ENCODE assay signal across 26 cellular contexts in the genomic region with DNA sequence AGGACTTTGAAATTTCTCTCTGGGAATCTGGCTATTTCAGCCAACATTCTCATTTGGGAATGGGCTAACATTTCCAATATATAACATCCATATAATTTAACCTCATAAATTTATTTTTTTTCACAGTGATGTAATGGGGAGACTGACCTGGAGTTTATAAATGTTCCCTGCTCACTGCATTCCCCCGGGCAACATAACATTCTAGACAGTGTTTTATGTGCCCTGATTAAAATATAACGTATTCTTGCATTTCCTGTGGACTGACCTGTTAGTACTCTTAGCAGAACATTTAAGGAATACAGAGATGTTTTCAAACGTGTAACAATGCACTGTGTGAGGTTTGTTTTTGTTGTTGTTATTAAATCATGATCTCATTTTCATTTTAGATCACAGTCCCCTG. TPM values are rescaled to one million over a fixed set of nuclear protein-coding genes. Genes with fewer than 3 reads are reported as not detected.
DNase-seq lines count a peak whose midpoint lies in the region; ATAC-seq and TF ChIP-seq lines count a peak whose summit lies in the region.
"Had no signal": no experiment of that assay in that cellular context is flagged by ENCODE, and none has a peak within 500 bp of the region (broad histone marks: within the 10 kb centered on the region; RNA-seq: fewer than 3 reads in every experiment).

No MANE protein-coding gene starts in this region.

- 0 out of 2 replicates have a peak, but pooled peaks cover 3% of the 10 kb centered on the region for H3K9me2 ChIP-seq in GM23338 (ENCODE audit: insufficient read depth)

- peak overlapping the region; percentile 16; the same call in 1 of the 2 replicates for H2AFZ ChIP-seq in GM23338

- H3K79me2 ChIP-seq in GM23338 (replicated peaks; ENCODE audit: insufficient read depth), result no peaks in the 10 kb centered on the region

- H3K4me3 ChIP-seq in GM23338 (no peak overlapping the region), gastroesophageal sphincter (no peak overlapping the region), sigmoid colon (no peak overlapping the region)
- H3K4me3 ChIP-seq: dorsolateral prefrontal cortex, mucosa of descending colon had no signal

- H3K9me3 Mint-ChIP-seq in CD4-positive, alpha-beta T cell, result no peaks in the 10 kb centered on the region
- no peaks in the 10 kb centered on the region for H3K9me3 Mint-ChIP-seq in GM23338

- no peak overlapping the region for H3K4me3 Mint-ChIP-seq in CD4-positive, alpha-beta T cell
- no peak overlapping the region for H3K4me3 Mint-ChIP-seq in GM23338
- H3K4me3 Mint-ChIP-seq: CD4-positive, CD25-positive, alpha-beta regulatory T cell had no signal

- no peak overlapping the region for H3K4me2 ChIP-seq in GM23338

- peak overlapping the region; percentile 8 for H3K27ac Mint-ChIP-seq in CD4-positive, alpha-beta T cell
- H3K27ac Mint-ChIP-seq in GM23338, result 0 out of 2 replicates have a peak overlapping the region, but pooled peaks have one; percentile 15
- H3K27ac Mint-ChIP-seq: CD4-positive, CD25-positive, alpha-beta regulatory T cell had no signal

- POLR2A ChIA-PET in CD4-positive, alpha-beta T cell (lab: Charles Lee), result interaction anchor here (1.0 to 2.0 kb wide), 3 partner anchors 9 to 22 kb away, joined by 3 to 8 read pairs (median 7); no protein-coding TSS in a partner anchor

- H3K27me3 ChIP-seq in CD4-positive, alpha-beta T cell (ENCODE audit: control insufficient read depth, insufficient read depth, low read length), result no peaks in the 10 kb centered on the region
- H3K27me3 ChIP-seq in GM23338 (ENCODE audit: insufficient read depth), result no peaks in the 10 kb centered on the region
- peaks cover 4% of the 10 kb centered on the region for H3K27me3 ChIP-seq in gastroesophageal sphincter
- no peaks in the 10 kb centered on the region for H3K27me3 ChIP-seq in sigmoid colon

- DNase-seq in CD4-positive, alpha-beta T cell, result no peak
- DNase-seq in GM23338 (ENCODE audit: low spot score), result no peak
- DNase-seq in sigmoid colon, result no peak
- no peak for DNase-seq in LoVo (ENCODE audit: low spot score)
- no peak for DNase-seq in MV-4-11 (lab: John Stamatoyannopoulos, UW)
- DNase-seq in HPDE6-E6E7 (ENCODE audit: extremely low spot score), result no peak
- DNase-seq: activated CD4-positive, alpha-beta T cell treated with anti-CD3 and anti-CD28 coated beads for 1 hour; activated naive CD4-positive, alpha-beta T cell; activated T-cell treated with anti-CD3 and anti-CD28 coated beads, Interleukin-2, amount 50 U/mL, for 48 hours; aorta; CD4-positive, CD25-positive, alpha-beta regulatory T cell; DMS 273 treated with DMSO at 0.1 percent for 48 hours; dorsolateral prefrontal cortex; Kasumi-1; left ventricle myocardium superior; mucosa of descending colon; NCI-H1048; NCI-H187 treated with DMSO at 0.1 percent for 48 hours; NCI-H69; small intestine; stimulated activated CD4-positive, alpha-beta T cell treated with anti-CD3 and anti-CD28 coated beads, Interleukin-2, amount 100 ng/mL, for 24 hours had no signal

- H3K36me3 Mint-ChIP-seq in CD4-positive, alpha-beta T cell (ENCODE audit: low read depth), result no peaks in the 10 kb centered on the region
- no peaks in the 10 kb centered on the region for H3K36me3 Mint-ChIP-seq in GM23338 (ENCODE audit: low read depth)
- H3K36me3 Mint-ChIP-seq: CD4-positive, CD25-positive, alpha-beta regulatory T cell had no signal

- WGBS in gastroesophageal sphincter (ENCODE audit: low coverage in 1 of 2), 2 donors, result 13 to 15% methylated on average over 3 of the region's 3 CpGs
- 15 to 29% methylated on average over 3 of the region's 3 CpGs for WGBS in sigmoid colon, 2 donors

- H3K36me3 ChIP-seq in GM23338 (ENCODE audit: insufficient read depth) (no peaks in the 10 kb centered on the region), gastroesophageal sphincter (no peaks in the 10 kb centered on the region), sigmoid colon (no peaks in the 10 kb centered on the region)

- H3K4me1 ChIP-seq in GM23338 (ENCODE audit: insufficient read depth) (peaks cover 5% of the 10 kb centered on the region), gastroesophageal sphincter (no peaks in the 10 kb centered on the region), sigmoid colon (peaks cover 0 to 21% (median 9%) of the 10 kb centered on the region in 4 donors)

- no peak for TF ChIP-seq POLR2A in gastroesophageal sphincter (IDR thresholded peaks at IDR 0.05)
- no peak for TF ChIP-seq POLR2A in sigmoid colon (IDR thresholded peaks at IDR 0.05)

- H3K9me3 ChIP-seq in CD4-positive, alpha-beta T cell (ENCODE audit: control insufficient read depth, low read length), result no peaks in the 10 kb centered on the region
- H3K9me3 ChIP-seq in gastroesophageal sphincter (no peaks in the 10 kb centered on the region), sigmoid colon (no peaks in the 10 kb centered on the region)
- H3K9me3 ChIP-seq: mucosa of descending colon had no signal

- no peaks in the 10 kb centered on the region for H3F3A ChIP-seq in GM23338 (replicated peaks; ENCODE audit: low read depth)

- ATAC-seq in CD4-positive, alpha-beta T cell (ENCODE audit: poor library complexity), result no peak
- ATAC-seq in GM23338 (no peak), gastroesophageal sphincter (peak; percentile 46)
- ATAC-seq: HCT116, HepG2, left ventricle myocardium superior, mucosa of descending colon had no signal

- H4K20me1 ChIP-seq in GM23338 (replicated peaks; ENCODE audit: insufficient read depth), result no peaks in the 10 kb centered on the region

- TF ChIP-seq CTCF in CD4-positive, alpha-beta T cell (IDR thresholded peaks at IDR 0.05), result no peak
- TF ChIP-seq CTCF in GM23338 (conservative IDR thresholded peaks at IDR 0.05; ENCODE audit: low read depth in 2 of 2), result no peak
- no peak for TF ChIP-seq CTCF in gastroesophageal sphincter (IDR thresholded peaks at IDR 0.05)
- TF ChIP-seq CTCF in sigmoid colon (IDR thresholded peaks at IDR 0.05), result no peak

- H3K27ac ChIP-seq in CD4-positive, alpha-beta T cell (ENCODE audit: low read depth, low read length), result no peak overlapping the region
- H3K27ac ChIP-seq in GM23338 (ENCODE audit: low read depth) (no peak overlapping the region), gastroesophageal sphincter (peak overlapping the region in 3 of 4 donors; percentile 11 to 51 (median 39)), sigmoid colon (peak overlapping the region in 3 of 4 donors; percentile 19 to 49 (median 44))
- H3K27ac ChIP-seq: dorsolateral prefrontal cortex, RWPE1 had no signal

- CTCF ChIA-PET in CD4-positive, alpha-beta T cell (lab: Charles Lee), result no interaction called here

- H3K4me1 Mint-ChIP-seq in CD4-positive, alpha-beta T cell (ENCODE audit: low read depth), result peaks cover 19% of the 10 kb centered on the region
- H3K4me1 Mint-ChIP-seq in GM23338, result peaks cover 3% of the 10 kb centered on the region; the same call in 1 of the 3 replicates

- intact Hi-C loops in CD4-positive, alpha-beta T cell (cut with DNase I, micrococcal nuclease), result no loop called here
- intact Hi-C loops in sigmoid colon (cut with DNase I), result no loop called here

- no peaks in the 10 kb centered on the region for H3K27me3 Mint-ChIP-seq in CD4-positive, alpha-beta T cell
- peaks cover 4% of the 10 kb centered on the region for H3K27me3 Mint-ChIP-seq in GM23338 (ENCODE audit: insufficient read depth, low read depth, poor library complexity)
- H3K27me3 Mint-ChIP-seq: CD4-positive, CD25-positive, alpha-beta regulatory T cell; progenitor cell of endocrine pancreas had no signal

- no peak for TF ChIP-seq EP300 in gastroesophageal sphincter (IDR thresholded peaks at IDR 0.05)
- TF ChIP-seq EP300 in sigmoid colon (IDR thresholded peaks at IDR 0.05), result no peak

TF ChIP-seq in GM23338, 12 proteins besides CTCF, POLR2A, EP300 and RAD21 (continues in another document):
- TF ChIP-seq POLR2AphosphoS5 (IDR thresholded peaks at IDR 0.05; ENCODE audit: low read depth), result no peak

RNA-seq across cellular contexts. Expression of a gene that starts 20.9 kb away (rescaled TPM):
- 10 to 100 TPM; 26.1 to 27.4 TPM for total RNA-seq in CD4-positive, alpha-beta T cell
- 0.49 and 0.89 TPM in 2 replicates for total RNA-seq in GM23338 (2014; rRNA removed; shearing (Covaris generic))
- polyA plus RNA-seq in GM23338 (2016; fragmentation: Nextera tagmentation; extraction: Ambion mirVana), result 0.54 and 1.3 TPM in 2 replicates
- 10 to 100 TPM in 3 of 4 donors, 1 to 10 TPM in 1; 9.9 to 21.3 (median 12.2) TPM for total RNA-seq in gastroesophageal sphincter
- total RNA-seq in sigmoid colon, result 10 to 100 TPM; 14.0 to 32.7 (median 17.5) TPM
- polyA plus RNA-seq in sigmoid colon, result 1 to 10 TPM; 1.2 to 4.8 (median 3.4) TPM
- total RNA-seq: HepG2 had no signal

Comparison
In these comparisons a context has a peak if more than half of its experiments do, and no peak if none do; other contexts are left out.
1. H3K27ac ChIP-seq: peak in gastroesophageal sphincter (3 of 4) and sigmoid colon (3 of 4); none in CD4-positive, alpha-beta T cell (single experiment) and GM23338 (single experiment).